Comparison of ENCODE assay signal across 8 cellular contexts in genomic region chr21:46500224-46500861, GRCh38. TPM values are rescaled to one million over a fixed set of nuclear protein-coding genes. Genes with fewer than 3 reads are reported as not detected.
DNase-seq lines count a peak whose midpoint lies in the region; TF ChIP-seq lines count a peak whose summit lies in the region.

No MANE protein-coding gene starts in this region.

- H4K20me1 ChIP-seq in mammary epithelial cell (ENCODE audit: insufficient read depth, low read length) = no peaks in the 10 kb centered on the region

- TF ChIP-seq EP300 in sigmoid colon (IDR thresholded peaks at IDR 0.05) = no peak

- BruUV-seq in mammary epithelial cell (replicated peaks; lab: Mats Ljungman, UMichigan) = no TSS peak

- peaks cover 14% of the 10 kb centered on the region for H3K79me2 ChIP-seq in mammary epithelial cell (ENCODE audit: insufficient read depth, low read length)

- dilution Hi-C loops in mammary epithelial cell (cut with HindIII; ENCODE audit: low sequenced_read_pairs) = no loop called here

- H3K4me3 ChIP-seq in mammary epithelial cell (replicated peaks in 1 of 3; ENCODE audit: insufficient read depth in 1 of 3, low read depth in 2 of 3, low read length in 3 of 3) (no peak overlapping the region), sigmoid colon (no peak overlapping the region)

- DNase-seq in NCI-H510A treated with DMSO at 0.1 percent for 48 hours (lab: John Stamatoyannopoulos, UW) (peak; percentile 21), NCI-H510A (lab: John Stamatoyannopoulos, UW) (no peak), NCI-H2227 (lab: John Stamatoyannopoulos, UW; ENCODE audit: unreplicated experiment) (peak; percentile 61), mammary epithelial cell (peak; percentile 23), renal cortical epithelial cell (ENCODE audit: low read depth) (peak; percentile 65), HuH-7.5 (ENCODE audit: low spot score) (no peak), GDM1 (lab: John Stamatoyannopoulos, UW) (no peak), sigmoid colon (no peak)

- H2AFZ ChIP-seq in mammary epithelial cell (ENCODE audit: low read depth, low read length) = no peak overlapping the region

- peak overlapping the region; percentile 15 for H3K4me2 ChIP-seq in mammary epithelial cell (ENCODE audit: insufficient read depth, low read depth, low read length)

- H3K9me3 ChIP-seq in mammary epithelial cell (replicated peaks; ENCODE audit: insufficient read depth, low read length) (no peaks in the 10 kb centered on the region), sigmoid colon (no peaks in the 10 kb centered on the region)

- in situ Hi-C loops in mammary epithelial cell (cut with MboI; ENCODE audit: low sequenced_read_pairs in 2 of 2) = no loop called here

- TF ChIP-seq CTCF in mammary epithelial cell (conservative IDR thresholded peaks at IDR 0.05 in 1 of 2, IDR thresholded peaks at IDR 0.05 in 1 of 2; ENCODE audit: extremely low read depth in 1 of 2, insufficient read depth in 1 of 2, low read depth in 1 of 2, low read length in 2 of 2) (no peak), sigmoid colon (IDR thresholded peaks at IDR 0.05) (no peak)

- H3K4me1 ChIP-seq in mammary epithelial cell (ENCODE audit: insufficient read depth, low read length) (peaks cover 19% of the 10 kb centered on the region), sigmoid colon (no peaks in the 10 kb centered on the region)

- H3K27ac ChIP-seq in mammary epithelial cell (ENCODE audit: insufficient read depth, low read depth, low read length) (no peak overlapping the region), sigmoid colon (no peak overlapping the region)

- CTCF ChIA-PET in mammary epithelial cell (lab: Charles Lee; ENCODE audit: low non-redundant PET) = no interaction called here

- no peak overlapping the region for H3K9ac ChIP-seq in mammary epithelial cell (ENCODE audit: insufficient read depth, low read length)

- intact Hi-C loops in mammary epithelial cell (cut with micrococcal nuclease) = no loop called here
- intact Hi-C loops in sigmoid colon (cut with DNase I) = no loop called here

- WGBS in mammary epithelial cell (ENCODE audit: low coverage, missing lambda C conversion rate) = 47% methylated on average over 3 of the region's 3 CpGs
- WGBS in sigmoid colon, 2 donors = 17 to 22% methylated on average over 3 of the region's 3 CpGs

- H3K36me3 ChIP-seq in mammary epithelial cell (ENCODE audit: insufficient read depth, low read length) = peaks cover 26% of the 10 kb centered on the region
- peaks cover 7 to 57% (median 18%) of the 10 kb centered on the region in 4 donors for H3K36me3 ChIP-seq in sigmoid colon

- no peak for TF ChIP-seq POLR2A in sigmoid colon (IDR thresholded peaks at IDR 0.05)

- H3K27me3 ChIP-seq in mammary epithelial cell (ENCODE audit: insufficient read depth, low read length) = no peaks in the 10 kb centered on the region
- H3K27me3 ChIP-seq in sigmoid colon = no peaks in the 10 kb centered on the region

RNA-seq across cellular contexts. Expression of gene DIP2A, which starts 41.7 kb away (rescaled TPM):
- 10 to 100 TPM; 49.5 to 51.3 TPM for total RNA-seq in mammary epithelial cell
- polyA plus RNA-seq in mammary epithelial cell = 29.3 TPM
- polyA minus RNA-seq in mammary epithelial cell = 34.9 TPM
- 15.8 and 46.7 TPM in 2 replicates for total RNA-seq in renal cortical epithelial cell
- total RNA-seq in sigmoid colon = 10 to 100 TPM; 22.8 to 49.3 (median 25.5) TPM
- polyA plus RNA-seq in sigmoid colon = 10 to 100 TPM in 2 of 3 donors, 1 to 10 TPM in 1; 9.0 to 27.5 (median 11.4) TPM

Comparison
In these comparisons a context has a peak if more than half of its experiments do, and no peak if none do; other contexts are left out.
1. DNase-seq: peak in NCI-H510A treated with DMSO at 0.1 percent for 48 hours (single experiment), NCI-H2227 (single experiment), mammary epithelial cell (single experiment) and renal cortical epithelial cell (single experiment); none in NCI-H510A (single experiment), HuH-7.5 (single experiment), GDM1 (single experiment) and sigmoid colon (single experiment).